12 cellular contexts compared by ENCODE assay signal in genomic region chr7:28077616-28078015, GRCh38.
"Had no signal": no experiment of that assay in that cellular context is flagged by ENCODE, and none has a peak within 500 bp of the region (broad histone marks: within the 10 kb centered on the region; RNA-seq: fewer than 3 reads in every experiment).

No MANE protein-coding gene starts in this region.

- H3K27ac Mint-ChIP-seq: activated CD4-positive, alpha-beta T cell treated with anti-CD3 and anti-CD28 coated beads, Interleukin-2, amount 10 ng/mL, durations not matched to agents 24 days and 14 days; activated naive CD8-positive, alpha-beta T cell; stimulated activated naive CD8-positive, alpha-beta T cell treated with anti-CD3 and anti-CD28 coated beads, Interleukin-15, Interleukin-2, amounts not matched to agents 100 ng/mL and 50 ng/mL, for 24 hours; T-helper 1 cell treated with Interleukin-12 subunit alpha and Interleukin-12 subunit beta and Interleukin-4 antibody, amounts not matched to agents 30 μg/mL and 1 μg/mL, for 36 hours had no signal

- H3K4me3 ChIP-seq: esophagus squamous epithelium, prostate gland, tibial nerve had no signal

- H3K27ac ChIP-seq: esophagus squamous epithelium, prostate gland, tibial nerve had no signal

- H3K4me1 ChIP-seq: prostate gland had no signal

- H3K9me3 ChIP-seq: esophagus squamous epithelium, prostate gland, tibial nerve had no signal

- DNase-seq: effector CD8-positive, alpha-beta T cell; esophagus squamous epithelium; left cardiac atrium; natural killer cell; occipital lobe had no signal

- H3K4me3 Mint-ChIP-seq: activated CD4-positive, alpha-beta T cell treated with anti-CD3 and anti-CD28 coated beads, Interleukin-2, amount 10 ng/mL, durations not matched to agents 24 days and 14 days; activated naive CD8-positive, alpha-beta T cell; natural killer cell; stimulated activated naive CD8-positive, alpha-beta T cell treated with anti-CD3 and anti-CD28 coated beads, Interleukin-15, Interleukin-2, amounts not matched to agents 100 ng/mL and 50 ng/mL, for 24 hours; T-helper 1 cell treated with Interleukin-12 subunit alpha and Interleukin-12 subunit beta and Interleukin-4 antibody, amounts not matched to agents 30 μg/mL and 1 μg/mL, for 36 hours had no signal

- H3K4me1 Mint-ChIP-seq: activated CD4-positive, alpha-beta T cell treated with anti-CD3 and anti-CD28 coated beads, Interleukin-2, amount 10 ng/mL, durations not matched to agents 24 days and 14 days had no signal

- FAIRE-seq: bronchial epithelial cell had no signal

- H3K27me3 Mint-ChIP-seq: activated naive CD8-positive, alpha-beta T cell; stimulated activated naive CD8-positive, alpha-beta T cell treated with anti-CD3 and anti-CD28 coated beads, Interleukin-15, Interleukin-2, amounts not matched to agents 100 ng/mL and 50 ng/mL, for 24 hours had no signal

- H3K36me3 Mint-ChIP-seq: natural killer cell had no signal

- H3K9me3 Mint-ChIP-seq: activated CD4-positive, alpha-beta T cell treated with anti-CD3 and anti-CD28 coated beads, Interleukin-2, amount 10 ng/mL, durations not matched to agents 24 days and 14 days; natural killer cell; stimulated activated naive CD8-positive, alpha-beta T cell treated with anti-CD3 and anti-CD28 coated beads, Interleukin-15, Interleukin-2, amounts not matched to agents 100 ng/mL and 50 ng/mL, for 24 hours; T-helper 1 cell treated with Interleukin-12 subunit alpha and Interleukin-12 subunit beta and Interleukin-4 antibody, amounts not matched to agents 30 μg/mL and 1 μg/mL, for 36 hours had no signal
